In the genomic region with DNA sequence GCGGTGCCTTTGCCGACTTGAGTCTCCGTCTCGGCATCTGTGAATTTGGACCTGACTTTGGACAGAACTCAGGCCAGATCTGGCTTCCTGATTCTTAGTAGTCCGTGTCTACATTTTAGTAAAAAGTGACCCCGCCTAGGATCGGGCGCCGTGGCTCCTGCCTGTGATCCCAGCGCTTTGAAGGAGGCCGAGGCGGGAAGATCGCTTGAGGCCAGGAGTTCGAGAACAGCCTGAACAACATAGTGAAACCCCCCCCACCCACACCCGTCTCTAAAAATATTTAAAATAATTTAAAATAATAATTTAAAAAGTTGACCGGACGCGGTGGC, we compare ENCODE assay signal across 1 cellular context.
TF ChIP-seq lines count a peak whose summit lies in the region.

No MANE protein-coding gene starts in this region.

TF ChIP-seq in SK-N-SH treated with all-trans-retinoic acid at 6 μM for 48 hours, 23 proteins besides CTCF, POLR2A, EP300 and RAD21 (continued from another document):
- TF ChIP-seq, protein P1, sequence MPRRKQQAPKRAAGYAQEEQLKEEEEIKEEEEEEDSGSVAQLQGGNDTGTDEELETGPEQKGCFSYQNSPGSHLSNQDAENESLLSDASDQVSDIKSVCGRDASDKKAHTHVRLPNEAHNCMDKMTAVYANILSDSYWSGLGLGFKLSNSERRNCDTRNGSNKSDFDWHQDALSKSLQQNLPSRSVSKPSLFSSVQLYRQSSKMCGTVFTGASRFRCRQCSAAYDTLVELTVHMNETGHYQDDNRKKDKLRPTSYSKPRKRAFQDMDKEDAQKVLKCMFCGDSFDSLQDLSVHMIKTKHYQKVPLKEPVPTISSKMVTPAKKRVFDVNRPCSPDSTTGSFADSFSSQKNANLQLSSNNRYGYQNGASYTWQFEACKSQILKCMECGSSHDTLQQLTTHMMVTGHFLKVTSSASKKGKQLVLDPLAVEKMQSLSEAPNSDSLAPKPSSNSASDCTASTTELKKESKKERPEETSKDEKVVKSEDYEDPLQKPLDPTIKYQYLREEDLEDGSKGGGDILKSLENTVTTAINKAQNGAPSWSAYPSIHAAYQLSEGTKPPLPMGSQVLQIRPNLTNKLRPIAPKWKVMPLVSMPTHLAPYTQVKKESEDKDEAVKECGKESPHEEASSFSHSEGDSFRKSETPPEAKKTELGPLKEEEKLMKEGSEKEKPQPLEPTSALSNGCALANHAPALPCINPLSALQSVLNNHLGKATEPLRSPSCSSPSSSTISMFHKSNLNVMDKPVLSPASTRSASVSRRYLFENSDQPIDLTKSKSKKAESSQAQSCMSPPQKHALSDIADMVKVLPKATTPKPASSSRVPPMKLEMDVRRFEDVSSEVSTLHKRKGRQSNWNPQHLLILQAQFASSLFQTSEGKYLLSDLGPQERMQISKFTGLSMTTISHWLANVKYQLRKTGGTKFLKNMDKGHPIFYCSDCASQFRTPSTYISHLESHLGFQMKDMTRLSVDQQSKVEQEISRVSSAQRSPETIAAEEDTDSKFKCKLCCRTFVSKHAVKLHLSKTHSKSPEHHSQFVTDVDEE (CRISPR knock-in tag; IDR thresholded peaks at IDR 0.05) = no peak
- TF ChIP-seq TCF4 (CRISPR knock-in tag; IDR thresholded peaks at IDR 0.05; ENCODE audit: borderline replicate concordance) (no peak), ZNF565 (CRISPR knock-in tag; conservative IDR thresholded peaks at IDR 0.05; ENCODE audit: low read depth) (no peak), ESRRG (CRISPR knock-in tag; IDR thresholded peaks at IDR 0.05) (no peak), BACH2 (CRISPR knock-in tag; IDR thresholded peaks at IDR 0.05; ENCODE audit: borderline replicate concordance) (no peak), ZNF70 (CRISPR knock-in tag; IDR thresholded peaks at IDR 0.05) (no peak), TOX (CRISPR knock-in tag; IDR thresholded peaks at IDR 0.05; ENCODE audit: borderline replicate concordance) (no peak), ZNF8 (CRISPR knock-in tag; IDR thresholded peaks at IDR 0.05) (no peak), ZFP3 (CRISPR knock-in tag; IDR thresholded peaks at IDR 0.05) (no peak), PPARA (CRISPR knock-in tag; IDR thresholded peaks at IDR 0.05; ENCODE audit: borderline replicate concordance) (no peak), GLIS3 (CRISPR knock-in tag; IDR thresholded peaks at IDR 0.05) (no peak), OSR1 (CRISPR knock-in tag; IDR thresholded peaks at IDR 0.05) (no peak)
- TF ChIP-seq, protein P2, sequence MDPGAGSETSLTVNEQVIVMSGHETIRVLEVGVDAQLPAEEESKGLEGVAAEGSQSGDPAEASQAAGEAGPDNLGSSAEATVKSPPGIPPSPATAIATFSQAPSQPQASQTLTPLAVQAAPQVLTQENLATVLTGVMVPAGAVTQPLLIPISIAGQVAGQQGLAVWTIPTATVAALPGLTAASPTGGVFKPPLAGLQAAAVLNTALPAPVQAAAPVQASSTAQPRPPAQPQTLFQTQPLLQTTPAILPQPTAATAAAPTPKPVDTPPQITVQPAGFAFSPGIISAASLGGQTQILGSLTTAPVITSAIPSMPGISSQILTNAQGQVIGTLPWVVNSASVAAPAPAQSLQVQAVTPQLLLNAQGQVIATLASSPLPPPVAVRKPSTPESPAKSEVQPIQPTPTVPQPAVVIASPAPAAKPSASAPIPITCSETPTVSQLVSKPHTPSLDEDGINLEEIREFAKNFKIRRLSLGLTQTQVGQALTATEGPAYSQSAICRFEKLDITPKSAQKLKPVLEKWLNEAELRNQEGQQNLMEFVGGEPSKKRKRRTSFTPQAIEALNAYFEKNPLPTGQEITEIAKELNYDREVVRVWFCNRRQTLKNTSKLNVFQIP (CRISPR knock-in tag; IDR thresholded peaks at IDR 0.05; ENCODE audit: borderline replicate concordance, low read depth) = no peak
